In the genomic region with DNA sequence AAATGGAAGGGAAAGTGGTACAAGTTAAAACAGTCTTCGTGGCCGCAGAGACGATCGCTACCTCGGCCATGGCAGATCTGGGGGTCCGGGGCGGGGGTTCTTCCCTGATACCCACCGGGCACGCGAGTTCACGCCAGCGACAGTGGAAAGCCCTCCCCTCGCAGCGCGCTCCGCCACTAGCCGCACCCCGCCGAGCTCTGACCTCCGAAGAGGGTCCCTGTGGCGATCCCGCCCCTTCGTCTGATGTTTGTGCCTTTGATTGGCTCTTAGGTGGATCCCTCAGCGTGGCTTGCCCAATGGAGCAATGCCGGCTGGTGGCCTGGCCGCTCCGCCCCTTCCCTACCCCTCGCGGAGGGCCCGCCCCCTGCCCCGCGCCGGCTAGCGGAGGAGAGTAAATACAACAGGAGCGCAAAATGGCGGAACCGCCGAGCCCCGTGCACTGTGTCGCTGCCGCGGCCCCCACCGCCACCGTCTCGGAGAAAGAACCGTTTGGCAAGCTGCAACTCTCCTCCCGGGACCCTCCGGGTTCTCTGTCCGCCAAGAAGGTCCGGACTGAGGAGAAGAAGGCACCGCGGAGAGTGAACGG, we compare ENCODE assay signal across 8 cellular contexts.
DNase-seq lines count a peak whose midpoint lies in the region; ATAC-seq lines count a peak whose summit lies in the region.

A gene (plus strand): TSS at position 403 of the 586 bp plus-strand sequence. CDS start 11 bp downstream, at position 414.

- peak; percentile 97 for DNase-seq in COLO668 (lab: John Stamatoyannopoulos, UW; ENCODE audit: unreplicated experiment)
- peak; percentile 86 for DNase-seq in HS-27A (ENCODE audit: low read depth)
- DNase-seq in NK-92 (lab: John Stamatoyannopoulos, UW; ENCODE audit: unreplicated experiment): peak; percentile 87
- DNase-seq in activated CD8-positive, alpha-beta memory T cell treated with anti-CD3 and anti-CD28 coated beads for 24 hours: peak; percentile 99
- DNase-seq in effector CD8-positive, alpha-beta T cell (lab: John Stamatoyannopoulos, UW): peak; percentile 97
- DNase-seq in medulla oblongata (ENCODE audit: extremely low spot score): peak; percentile 99
- DNase-seq in stimulated activated CD8-positive, alpha-beta memory T cell treated with anti-CD3 and anti-CD28 coated beads, Interleukin-12 subunit alpha, Interleukin-12 subunit beta, amount 100 ng/mL, for 1 hour (ENCODE audit: low read depth): peak; percentile 94

- peak; percentile 94 for ATAC-seq in GM19467 (IDR thresholded peaks at IDR 0.05; ENCODE audit: unreplicated experiment)

Comparison
In these comparisons a context has a peak if more than half of its experiments do, and no peak if none do; other contexts are left out.
1. Peak in every context shown above with its lines: DNase-seq and ATAC-seq.